In genomic region chr10:101236376-101237079, GRCh38 we compare ENCODE assay signal across 1 cellular context.
TF ChIP-seq lines count a peak whose summit lies in the region.

No MANE protein-coding gene starts in this region.

TF ChIP-seq in WTC11, 78 proteins besides CTCF, POLR2A, EP300 and RAD21 (continued from another document):
- TF ChIP-seq ERG (CRISPR knock-in tag; IDR thresholded peaks at IDR 0.05), result no peak
- TF ChIP-seq RELA (CRISPR knock-in tag; IDR thresholded peaks at IDR 0.05; ENCODE audit: borderline replicate concordance), result no peak
- no peak for TF ChIP-seq OVOL2 (CRISPR knock-in tag; IDR thresholded peaks at IDR 0.05; ENCODE audit: borderline replicate concordance)
- TF ChIP-seq AR (CRISPR knock-in tag; IDR thresholded peaks at IDR 0.05), result no peak
- TF ChIP-seq CDX4 (CRISPR knock-in tag; IDR thresholded peaks at IDR 0.05; ENCODE audit: borderline replicate concordance), result no peak
- no peak for TF ChIP-seq ZNF263 (CRISPR knock-in tag; IDR thresholded peaks at IDR 0.05; ENCODE audit: low read depth)
- TF ChIP-seq TCF7 (CRISPR knock-in tag; IDR thresholded peaks at IDR 0.05; ENCODE audit: low read depth), result no peak
- TF ChIP-seq E2F5 (CRISPR knock-in tag; IDR thresholded peaks at IDR 0.05), result no peak
